ENCODE assay signal across 35 cellular contexts in genomic region chr6:167738386-167738785, GRCh38.
"Had no signal": no experiment of that assay in that cellular context is flagged by ENCODE, and none has a peak within 500 bp of the region (broad histone marks: within the 10 kb centered on the region; RNA-seq: fewer than 3 reads in every experiment).

No MANE protein-coding gene starts in this region.

- H3K4me3 ChIP-seq: adrenal gland, body of pancreas, breast epithelium, cardiac muscle cell, esophagus squamous epithelium, gastroesophageal sphincter, heart right ventricle had no signal

- H3K27ac ChIP-seq: adrenal gland, body of pancreas, breast epithelium, cardiac muscle cell, epithelial cell of prostate, esophagus squamous epithelium, gastroesophageal sphincter, heart right ventricle had no signal

- H3K9me3 ChIP-seq: adrenal gland, body of pancreas, breast epithelium had no signal

- DNase-seq: activated CD4-positive, alpha-beta memory T cell treated with anti-CD3 and anti-CD28 coated beads for 36 hours; activated CD4-positive, alpha-beta T cell treated with anti-CD3 and anti-CD28 coated beads for 36 hours; activated CD4-positive, alpha-beta T cell treated with anti-CD3 and anti-CD28 coated beads, Interleukin-2, amount 10 ng/mL, durations not matched to agents 24 days and 14 days; activated CD4-positive, CD25-positive, alpha-beta regulatory T cell; activated CD4-positive, CD25-positive, alpha-beta regulatory T cell treated with anti-CD3 and anti-CD28 coated beads, Interleukin-2, amount 50 U/mL, for 72 hours; activated CD8-positive, alpha-beta memory T cell treated with anti-CD3 and anti-CD28 coated beads, Interleukin-2, amount 10 ng/mL, durations not matched to agents 7 days and 5 days; activated CD8-positive, alpha-beta memory T cell treated with anti-CD3 and anti-CD28 coated beads, Interleukin-2, amount 50 U/mL, for 4 hours; activated CD8-positive, alpha-beta T cell treated with anti-CD3 and anti-CD28 coated beads, Interleukin-2, amount 10 ng/mL, durations not matched to agents 7 days and 5 days; activated effector memory CD4-positive, alpha-beta T cell treated with anti-CD3 and anti-CD28 coated beads, Interleukin-2, amount 50 U/mL, for 16 hours; activated naive CD4-positive, alpha-beta T cell treated with anti-CD3 and anti-CD28 coated beads for 36 hours; activated naive CD8-positive, alpha-beta T cell treated with anti-CD3 and anti-CD28 coated beads for 36 hours; activated naive CD8-positive, alpha-beta T cell treated with anti-CD3 and anti-CD28 coated beads, Interleukin-2, amount 50 U/mL, for 24 hours; activated T-cell treated with anti-CD3 and anti-CD28 coated beads, Interleukin-2, amount 50 U/mL, for 1 hour; activated T-cell treated with anti-CD3 and anti-CD28 coated beads, Interleukin-2, amount 50 U/mL, for 48 hours; amygdala; aorta; body of pancreas; cortex of kidney; dermis blood vessel endothelial cell; effector CD4-positive, alpha-beta T cell; effector memory CD8-positive, alpha-beta T cell; esophagus squamous epithelium; foreskin melanocyte; heart right ventricle; T-helper 1 cell; T-helper 2 cell had no signal

- ATAC-seq: activated CD4-positive, alpha-beta T cell treated with anti-CD3 and anti-CD28 coated beads for 36 hours; activated CD8-positive, alpha-beta memory T cell treated with anti-CD3 and anti-CD28 coated beads, Interleukin-2, amount 10 ng/mL, durations not matched to agents 7 days and 5 days; activated CD8-positive, alpha-beta T cell treated with anti-CD3 and anti-CD28 coated beads, Interleukin-2, amount 10 ng/mL, durations not matched to agents 7 days and 5 days; activated naive CD8-positive, alpha-beta T cell treated with anti-CD3 and anti-CD28 coated beads, Interleukin-2, amount 50 U/mL, for 24 hours; body of pancreas; effector memory CD8-positive, alpha-beta T cell; gastroesophageal sphincter; heart right ventricle had no signal

- H3K36me3 ChIP-seq: adrenal gland, breast epithelium, cardiac muscle cell, esophagus squamous epithelium, gastroesophageal sphincter, heart right ventricle had no signal

- H3K27me3 ChIP-seq: adrenal gland, body of pancreas, breast epithelium, cardiac muscle cell, heart right ventricle had no signal

- H3K4me1 Mint-ChIP-seq: activated CD4-positive, alpha-beta T cell treated with anti-CD3 and anti-CD28 coated beads for 36 hours; activated CD4-positive, alpha-beta T cell treated with anti-CD3 and anti-CD28 coated beads, Interleukin-2, amount 10 ng/mL, durations not matched to agents 24 days and 14 days; activated CD8-positive, alpha-beta memory T cell treated with anti-CD3 and anti-CD28 coated beads, Interleukin-2, amount 10 ng/mL, durations not matched to agents 7 days and 5 days; activated naive CD4-positive, alpha-beta T cell treated with anti-CD3 and anti-CD28 coated beads, Interleukin-2, amount 50 U/mL, for 24 hours; activated naive CD8-positive, alpha-beta T cell treated with anti-CD3 and anti-CD28 coated beads for 36 hours; activated naive CD8-positive, alpha-beta T cell treated with anti-CD3 and anti-CD28 coated beads, Interleukin-2, amount 50 U/mL, for 24 hours; central memory CD8-positive, alpha-beta T cell had no signal

- H3K4me3 Mint-ChIP-seq: activated CD4-positive, alpha-beta memory T cell treated with anti-CD3 and anti-CD28 coated beads for 36 hours; activated CD4-positive, alpha-beta T cell treated with anti-CD3 and anti-CD28 coated beads for 36 hours; activated CD4-positive, alpha-beta T cell treated with anti-CD3 and anti-CD28 coated beads, Interleukin-2, amount 10 ng/mL, durations not matched to agents 24 days and 14 days; activated CD8-positive, alpha-beta memory T cell treated with anti-CD3 and anti-CD28 coated beads, Interleukin-2, amount 10 ng/mL, durations not matched to agents 7 days and 5 days; activated CD8-positive, alpha-beta T cell treated with anti-CD3 and anti-CD28 coated beads, Interleukin-2, amount 10 ng/mL, durations not matched to agents 7 days and 5 days; activated naive CD4-positive, alpha-beta T cell treated with anti-CD3 and anti-CD28 coated beads for 36 hours; activated naive CD4-positive, alpha-beta T cell treated with anti-CD3 and anti-CD28 coated beads, Interleukin-2, amount 50 U/mL, for 24 hours; activated naive CD8-positive, alpha-beta T cell treated with anti-CD3 and anti-CD28 coated beads for 36 hours; activated naive CD8-positive, alpha-beta T cell treated with anti-CD3 and anti-CD28 coated beads, Interleukin-2, amount 50 U/mL, for 24 hours; activated T-helper 1 cell treated with anti-CD3 and anti-CD28 coated beads, Interleukin-12 subunit alpha, Interleukin-12 subunit beta, Interleukin-2, Interleukin-4 antibody, amounts not matched to agents 30 ng/mL and 10 ng/mL and 1 ng/mL, durations not matched to agents 14 hours and 24 hours and 36 hours; central memory CD8-positive, alpha-beta T cell; effector memory CD8-positive, alpha-beta T cell had no signal

- H3K27ac Mint-ChIP-seq: activated CD4-positive, alpha-beta memory T cell treated with anti-CD3 and anti-CD28 coated beads for 36 hours; activated CD4-positive, alpha-beta T cell treated with anti-CD3 and anti-CD28 coated beads for 36 hours; activated CD4-positive, alpha-beta T cell treated with anti-CD3 and anti-CD28 coated beads, Interleukin-2, amount 10 ng/mL, durations not matched to agents 24 days and 14 days; activated CD8-positive, alpha-beta memory T cell treated with anti-CD3 and anti-CD28 coated beads, Interleukin-2, amount 10 ng/mL, durations not matched to agents 7 days and 5 days; activated CD8-positive, alpha-beta T cell treated with anti-CD3 and anti-CD28 coated beads, Interleukin-2, amount 10 ng/mL, durations not matched to agents 7 days and 5 days; activated naive CD4-positive, alpha-beta T cell treated with anti-CD3 and anti-CD28 coated beads for 36 hours; activated naive CD4-positive, alpha-beta T cell treated with anti-CD3 and anti-CD28 coated beads, Interleukin-2, amount 50 U/mL, for 24 hours; activated naive CD8-positive, alpha-beta T cell treated with anti-CD3 and anti-CD28 coated beads for 36 hours; activated naive CD8-positive, alpha-beta T cell treated with anti-CD3 and anti-CD28 coated beads, Interleukin-2, amount 50 U/mL, for 24 hours; activated T-helper 1 cell treated with anti-CD3 and anti-CD28 coated beads, Interleukin-12 subunit alpha, Interleukin-12 subunit beta, Interleukin-2, Interleukin-4 antibody, amounts not matched to agents 30 ng/mL and 10 ng/mL and 1 ng/mL, durations not matched to agents 14 hours and 24 hours and 36 hours; activated T-helper 2 cell treated with anti-CD3 and anti-CD28 coated beads, Interferon-gamma antibody, Interleukin-2, Interleukin-4, amounts not matched to agents 10 μg/mL and 5 μg/mL and 100 μg/mL, durations not matched to agents 14 hours and 24 hours and 36 hours; effector memory CD8-positive, alpha-beta T cell had no signal

- H3K9me3 Mint-ChIP-seq: activated CD4-positive, alpha-beta memory T cell treated with anti-CD3 and anti-CD28 coated beads for 36 hours; activated CD4-positive, alpha-beta T cell treated with anti-CD3 and anti-CD28 coated beads, Interleukin-2, amount 10 ng/mL, durations not matched to agents 24 days and 14 days; activated naive CD4-positive, alpha-beta T cell treated with anti-CD3 and anti-CD28 coated beads for 36 hours; activated naive CD4-positive, alpha-beta T cell treated with anti-CD3 and anti-CD28 coated beads, Interleukin-2, amount 50 U/mL, for 24 hours; activated naive CD8-positive, alpha-beta T cell treated with anti-CD3 and anti-CD28 coated beads, Interleukin-2, amount 50 U/mL, for 24 hours; activated T-helper 1 cell treated with anti-CD3 and anti-CD28 coated beads, Interleukin-12 subunit alpha, Interleukin-12 subunit beta, Interleukin-2, Interleukin-4 antibody, amounts not matched to agents 30 ng/mL and 10 ng/mL and 1 ng/mL, durations not matched to agents 14 hours and 24 hours and 36 hours; activated T-helper 2 cell treated with anti-CD3 and anti-CD28 coated beads, Interferon-gamma antibody, Interleukin-2, Interleukin-4, amounts not matched to agents 10 μg/mL and 5 μg/mL and 100 μg/mL, durations not matched to agents 14 hours and 24 hours and 36 hours had no signal

- H3K4me1 ChIP-seq: adrenal gland, breast epithelium had no signal

- H3K36me3 Mint-ChIP-seq: activated CD4-positive, alpha-beta memory T cell treated with anti-CD3 and anti-CD28 coated beads for 36 hours; activated CD8-positive, alpha-beta memory T cell treated with anti-CD3 and anti-CD28 coated beads, Interleukin-2, amount 10 ng/mL, durations not matched to agents 7 days and 5 days; activated naive CD4-positive, alpha-beta T cell treated with anti-CD3 and anti-CD28 coated beads, Interleukin-2, amount 50 U/mL, for 24 hours; activated naive CD8-positive, alpha-beta T cell treated with anti-CD3 and anti-CD28 coated beads for 36 hours had no signal
